Comparison of ENCODE assay signal across 8 cellular contexts in genomic region chr22:36253523-36254490, GRCh38. TPM values are rescaled to one million over a fixed set of nuclear protein-coding genes. Genes with fewer than 3 reads are reported as not detected.
DNase-seq lines count a peak whose midpoint lies in the region; ATAC-seq, FAIRE-seq and TF ChIP-seq lines count a peak whose summit lies in the region.

No MANE protein-coding gene starts in this region.

- peaks cover 39 to 74% (median 51%) of the 10 kb centered on the region in 4 donors for H3K4me1 Mint-ChIP-seq in CD4-positive, alpha-beta memory T cell

- no peak overlapping the region for H2AK5ac ChIP-seq in H1 (ENCODE audit: low read depth, low read length)

- no TSS peak for BruUV-seq in Panc1 (replicated peaks; lab: Mats Ljungman, UMichigan)

- no peak for TF ChIP-seq EP300 in H1 (IDR thresholded peaks at IDR 0.05; ENCODE audit: borderline replicate concordance in 1 of 2, low read depth in 2 of 2, low read length in 2 of 2)

- no peaks in the 10 kb centered on the region for H3K27me3 Mint-ChIP-seq in CD4-positive, alpha-beta memory T cell

- H3K4me2 ChIP-seq in H1 (ENCODE audit: insufficient read depth in 1 of 2, low read depth in 2 of 2, low read length in 2 of 2), result no peak overlapping the region

- POLR2A ChIA-PET in CD4-positive, alpha-beta memory T cell (lab: Charles Lee; ENCODE audit: partially characterized antibody), result interaction anchor here (1.0 to 3.2 kb wide), 5 partner anchors 12 to 95 kb away, joined by 3 to 44 read pairs (median 5); partner anchors contain the start of gene APOL2
- POLR2A ChIA-PET in Panc1 (lab: Charles Lee) (no interaction called here), H1 (lab: Charles Lee; ENCODE audit: partially characterized antibody) (interaction anchor here (0.8 to 1.2 kb wide), 2 partner anchors 14 to 59 kb away, joined by 3 to 4 read pairs; partner anchors contain the start of gene APOL2)

- no peak overlapping the region for H4K91ac ChIP-seq in H1 (replicated peaks; ENCODE audit: insufficient read length, low read length)

- no peak overlapping the region for H2BK120ac ChIP-seq in H1 (replicated peaks; ENCODE audit: low read depth, low read length)

- H3K4ac ChIP-seq in H1 (replicated peaks; ENCODE audit: insufficient read length, low read depth, low read length), result no peak overlapping the region

- peak overlapping the region; percentile 85 to 97 (median 95) for H3K27ac Mint-ChIP-seq in CD4-positive, alpha-beta memory T cell

- TF ChIP-seq RAD21 in H1 (IDR thresholded peaks at IDR 0.05 in 1 of 2, conservative IDR thresholded peaks at IDR 0.05 in 1 of 2; ENCODE audit: low read depth in 2 of 2, low read length in 2 of 2), result no peak

- WGBS in H1 (ENCODE audit: extremely low coverage in 1 of 2, insufficient coverage in 1 of 2, insufficient read length in 1 of 2, insufficient replicate concordance in 2 of 2, low coverage in 1 of 2, low lambda C conversion rate in 2 of 2, missing lambda C conversion rate in 1 of 2), 2 experiments, result 75% methylated on average over 6 of the region's 7 CpGs; no CpG with 5 or more reads in 1 of the 2 experiments

- no peak overlapping the region for H2AFZ ChIP-seq in H1 (ENCODE audit: low read length)

- H3K36me3 Mint-ChIP-seq in CD4-positive, alpha-beta memory T cell, result peaks cover 24 to 38% of the 10 kb centered on the region in 2 donors

- no peaks in the 10 kb centered on the region for H4K20me1 ChIP-seq in H1 (replicated peaks in 1 of 2; ENCODE audit: control insufficient read depth in 1 of 2, insufficient read depth in 2 of 2, low read length in 2 of 2)

- H3K4me3 Mint-ChIP-seq in CD4-positive, alpha-beta memory T cell, result peak overlapping the region; percentile 95 to 99 (median 97)

- H3K23ac ChIP-seq in H1 (ENCODE audit: insufficient read length), result no peak overlapping the region

- no peak overlapping the region for H2BK5ac ChIP-seq in H1 (ENCODE audit: low read depth, low read length)

- CTCF ChIA-PET in CD4-positive, alpha-beta memory T cell (lab: Charles Lee; ENCODE audit: partially characterized antibody), result interaction anchor here (0.7 to 3.7 kb wide), 8 partner anchors 11 to 233 kb away, joined by 3 to 47 read pairs (median 4); partner anchors contain the start of gene APOL2
- CTCF ChIA-PET in Panc1 (lab: Charles Lee), result no interaction called here
- CTCF ChIA-PET in H1 (lab: Charles Lee; ENCODE audit: partially characterized antibody), result interaction anchor here (0.6 to 3.9 kb wide), 7 partner anchors 8 to 217 kb away, joined by 3 to 30 read pairs (median 5); partner anchors contain the start of gene APOL2

- no peak overlapping the region for H3K14ac ChIP-seq in H1 (ENCODE audit: insufficient read length)

- no peaks in the 10 kb centered on the region for H3K27me3 ChIP-seq in CD4-positive, alpha-beta memory T cell (ENCODE audit: insufficient read depth, low read length)
- no peaks in the 10 kb centered on the region for H3K27me3 ChIP-seq in Panc1 (ENCODE audit: control insufficient read depth, insufficient read depth, low read length)
- no peaks in the 10 kb centered on the region; a peak in 1 of 7 replicates for H3K27me3 ChIP-seq in H1 (replicated peaks in 1 of 4; ENCODE audit: control insufficient read depth in 3 of 4, extremely low read depth in 1 of 4, insufficient read depth in 3 of 4, low read length in 3 of 4)

- intact Hi-C loops in CD4-positive, alpha-beta memory T cell (cut with micrococcal nuclease), result loop anchor here (1.0 kb wide), 1 partner anchor 15 kb away; the partner anchor contains the start of gene APOL2
- intact Hi-C loops in Panc1 (cut with micrococcal nuclease; ENCODE audit: unreplicated experiment), result no loop called here
- intact Hi-C loops in posterior vena cava (cut with DNase I), result no loop called here

- H3K56ac ChIP-seq in H1 (replicated peaks; ENCODE audit: insufficient read length, low read depth, low read length), result no peak overlapping the region

- H3K9ac ChIP-seq in H1 (replicated peaks in 1 of 4; ENCODE audit: extremely low read depth in 1 of 4, low read depth in 3 of 4, low read length in 3 of 4), result no peak overlapping the region; a peak in 1 of 7 replicates

- no peaks in the 10 kb centered on the region for H3K79me2 ChIP-seq in H1 (ENCODE audit: control insufficient read depth in 1 of 2, insufficient read depth in 2 of 2, low read length in 2 of 2)

- H3K4me1 ChIP-seq in CD4-positive, alpha-beta memory T cell (ENCODE audit: insufficient read depth, low read length), result peaks cover 46% of the 10 kb centered on the region
- H3K4me1 ChIP-seq in Panc1 (ENCODE audit: control insufficient read depth, insufficient read depth, low read length), result peaks cover 5% of the 10 kb centered on the region; the same call in 1 of the 2 replicates
- H3K4me1 ChIP-seq in H1 (replicated peaks in 1 of 4; ENCODE audit: control insufficient read depth in 3 of 4, insufficient read depth in 4 of 4, low read length in 3 of 4), result peaks cover 3 to 11% (median 5%) of the 10 kb centered on the region in 4 experiments; a peak in 6 of 7 replicates

- peak overlapping the region; percentile 73 for H3K27ac ChIP-seq in CD4-positive, alpha-beta memory T cell (ENCODE audit: low read depth, low read length)
- H3K27ac ChIP-seq in Panc1 (ENCODE audit: low read length) (peak overlapping the region; percentile 76), H1 (ENCODE audit: low read depth, low read length) (no peak overlapping the region)

- DNase-seq in CD4-positive, alpha-beta memory T cell, result no peak
- DNase-seq in Panc1 (ENCODE audit: low read depth, low spot score) (no peak), H1 (ENCODE audit: low read depth in 1 of 2, low spot score in 2 of 2) (no peak), posterior vena cava (ENCODE audit: low spot score) (peak; percentile 74), retina (no peak), Ammon's horn (ENCODE audit: low spot score) (no peak)

- no peak for TF ChIP-seq POLR2A in H1 (IDR thresholded peaks at IDR 0.05; ENCODE audit: control extremely low read depth in 1 of 2, low read depth in 2 of 2, low read length in 2 of 2)

- no peak overlapping the region; the same call in 1 of the 2 replicates for H2BK20ac ChIP-seq in H1 (ENCODE audit: low read length)

- no peak for TF ChIP-seq CTCF in Panc1 (IDR thresholded peaks at IDR 0.05)
- TF ChIP-seq CTCF in H1 (IDR thresholded peaks at IDR 0.05; ENCODE audit: control extremely low read depth in 1 of 3, insufficient read depth in 1 of 3, low read depth in 1 of 3, low read length in 3 of 3), result no peak

- ATAC-seq in Panc1 (peak; percentile 54), GM21423 (IDR thresholded peaks at IDR 0.05; ENCODE audit: unreplicated experiment) (no peak), GM19467 (IDR thresholded peaks at IDR 0.05; ENCODE audit: unreplicated experiment) (no peak)

- in situ Hi-C loops in Panc1 (cut with HindIII; ENCODE audit: low pct_unique_long_range_greater_than_20kb, low sequenced_read_pairs), result no loop called here

- H3K79me1 ChIP-seq in H1 (ENCODE audit: low read depth, low read length), result no peaks in the 10 kb centered on the region

- H2BK12ac ChIP-seq in H1 (ENCODE audit: low read depth, low read length), result no peak overlapping the region

- peak overlapping the region; percentile 36 to 56 for H3K4me3 ChIP-seq in CD4-positive, alpha-beta memory T cell (ENCODE audit: low read length in 2 of 2)
- H3K4me3 ChIP-seq in Panc1 (ENCODE audit: low read depth in 2 of 2, low read length in 2 of 2) (peak overlapping the region; percentile 33 to 66), H1 (ENCODE audit: extremely low read depth in 1 of 4, insufficient read depth in 2 of 4, low read depth in 3 of 4, low read length in 4 of 4) (no peak overlapping the region)

- H3K23me2 ChIP-seq in H1 (ENCODE audit: low read depth, low read length), result no peaks in the 10 kb centered on the region

- peak overlapping the region; percentile 46; the same call in 1 of the 2 replicates for H2BK15ac ChIP-seq in H1 (ENCODE audit: low read length)

- no peaks in the 10 kb centered on the region for H3K9me3 ChIP-seq in CD4-positive, alpha-beta memory T cell (ENCODE audit: control insufficient read depth in 1 of 2, low read length in 2 of 2)
- no peaks in the 10 kb centered on the region for H3K9me3 ChIP-seq in Panc1 (ENCODE audit: control insufficient read depth, insufficient read depth, low read depth, low read length)
- peaks cover 0 to 3% of the 10 kb centered on the region in 2 experiments; a peak in 1 of 4 replicates for H3K9me3 ChIP-seq in H1 (ENCODE audit: insufficient read depth in 2 of 2, low read depth in 1 of 2, low read length in 1 of 2)

- peaks cover 7% of the 10 kb centered on the region for H3K36me3 ChIP-seq in CD4-positive, alpha-beta memory T cell (ENCODE audit: insufficient read depth, low read length)
- H3K36me3 ChIP-seq in Panc1 (ENCODE audit: control insufficient read depth, insufficient read depth, low read length), result no peaks in the 10 kb centered on the region
- no peaks in the 10 kb centered on the region for H3K36me3 ChIP-seq in H1 (ENCODE audit: control insufficient read depth in 2 of 4, insufficient read depth in 4 of 4, low read length in 3 of 4)

- no peak overlapping the region for H3K18ac ChIP-seq in H1 (ENCODE audit: extremely low read depth, low read length)

- no peak overlapping the region for H4K5ac ChIP-seq in H1 (ENCODE audit: insufficient read length, low read depth, low read length)

- FAIRE-seq in H1 (lab: Jason Lieb, UNC), result no peak

- no peak overlapping the region for H4K8ac ChIP-seq in H1 (ENCODE audit: extremely low read depth, insufficient read depth, low read length)

- H3K9me3 Mint-ChIP-seq in CD4-positive, alpha-beta memory T cell, result peaks cover 0 to 3% (median 0%) of the 10 kb centered on the region in 8 donors

RNA-seq across cellular contexts. Expression of gene APOL1, which starts 0.9 kb away (rescaled TPM):
- total RNA-seq in CD4-positive, alpha-beta memory T cell, result 10 to 100 TPM; 27.5 to 31.2 TPM
- polyA plus RNA-seq in CD4-positive, alpha-beta memory T cell, result 10 to 100 TPM in 1 of 2 donors, 1 to 10 TPM in 1; 6.3 to 24.9 TPM
- total RNA-seq in Panc1 (2021; ENCODE audit: unreplicated experiment), result 16.0 TPM
- 11.9 TPM for polyA plus RNA-seq in Panc1 (2012; ENCODE audit: insufficient read length)
- not detected in 2 replicates for total RNA-seq in H1 (2021; fragmentation: NEBNext Ultra II Directional; extraction: Animal tissue kit (Norgen Biotek cat#: 25700))
- polyA plus RNA-seq in H1 (2011; rRNA removed), result not detected in 2 replicates
- polyA plus RNA-seq in H1 (2011; cell fraction: cytosol; rRNA removed), result 0.05 TPM
- polyA plus RNA-seq in H1 (2011; cell fraction: nucleus; rRNA removed), result not detected
- not detected in 4 replicates for polyA plus RNA-seq in H1 (2012, experiment 1 of 2)
- not detected for polyA plus RNA-seq in H1 (2012, experiment 2 of 2)
- polyA plus RNA-seq in H1 (2013, experiment 1 of 2), result not detected
- not detected for polyA plus RNA-seq in H1 (2013, experiment 2 of 2)
- not detected in 2 replicates for polyA minus RNA-seq in H1 (2011; rRNA and poly(A)+ RNA removed)
- not detected for polyA minus RNA-seq in H1 (2011; cell fraction: cytosol; rRNA and poly(A)+ RNA removed)
- polyA minus RNA-seq in H1 (2011; cell fraction: nucleus; rRNA and poly(A)+ RNA removed), result not detected
- total RNA-seq in posterior vena cava, result 10 to 100 TPM; 39.9 to 69.3 TPM

RNA-seq across cellular contexts. Expression of gene APOL2, which starts 14.5 kb away (rescaled TPM):
- 100 to 1,000 TPM in 1 of 2 experiments, 10 to 100 TPM in 1; 96.4 to 103 TPM for total RNA-seq in CD4-positive, alpha-beta memory T cell
- polyA plus RNA-seq in CD4-positive, alpha-beta memory T cell, result 10 to 100 TPM; 24.4 to 27.0 TPM
- 34.4 TPM for total RNA-seq in Panc1 (2021; ENCODE audit: unreplicated experiment)
- polyA plus RNA-seq in Panc1 (2012; ENCODE audit: insufficient read length), result 24.6 TPM
- 11.0 and 12.0 TPM in 2 replicates for total RNA-seq in H1 (2021; fragmentation: NEBNext Ultra II Directional; extraction: Animal tissue kit (Norgen Biotek cat#: 25700))
- polyA plus RNA-seq in H1 (2011; rRNA removed), result 7.8 and 8.1 TPM in 2 replicates
- polyA plus RNA-seq in H1 (2011; cell fraction: cytosol; rRNA removed), result 10.3 TPM
- polyA plus RNA-seq in H1 (2011; cell fraction: nucleus; rRNA removed), result 14.1 TPM
- 13.9 to 18.7 TPM (median 16.3 TPM) in 4 replicates for polyA plus RNA-seq in H1 (2012, experiment 1 of 2)
- 3.6 TPM for polyA plus RNA-seq in H1 (2012, experiment 2 of 2)
- 5.3 TPM for polyA plus RNA-seq in H1 (2013, experiment 1 of 2)
- 4.5 TPM for polyA plus RNA-seq in H1 (2013, experiment 2 of 2)
- 16.0 and 25.7 TPM in 2 replicates for polyA minus RNA-seq in H1 (2011; rRNA and poly(A)+ RNA removed)
- 7.4 TPM for polyA minus RNA-seq in H1 (2011; cell fraction: cytosol; rRNA and poly(A)+ RNA removed)
- polyA minus RNA-seq in H1 (2011; cell fraction: nucleus; rRNA and poly(A)+ RNA removed), result 8.8 TPM
- total RNA-seq in posterior vena cava, result 10 to 100 TPM; 50.5 to 54.4 TPM

RNA-seq across cellular contexts. Expression of gene APOL4, which starts 52.2 kb away (rescaled TPM):
- not detected for total RNA-seq in CD4-positive, alpha-beta memory T cell
- polyA plus RNA-seq in CD4-positive, alpha-beta memory T cell, result not detected
- total RNA-seq in Panc1 (2021; ENCODE audit: unreplicated experiment), result not detected
- not detected for polyA plus RNA-seq in Panc1 (2012; ENCODE audit: insufficient read length)
- not detected in 2 replicates for total RNA-seq in H1 (2021; fragmentation: NEBNext Ultra II Directional; extraction: Animal tissue kit (Norgen Biotek cat#: 25700))
- 0.02 TPM in 1 of 2 replicates, not detected in the other for polyA plus RNA-seq in H1 (2011; rRNA removed)
- not detected for polyA plus RNA-seq in H1 (2011; cell fraction: cytosol; rRNA removed)
- polyA plus RNA-seq in H1 (2011; cell fraction: nucleus; rRNA removed), result not detected
- polyA plus RNA-seq in H1 (2012, experiment 1 of 2), result not detected in 4 replicates
- 0.08 TPM for polyA plus RNA-seq in H1 (2012, experiment 2 of 2)
- polyA plus RNA-seq in H1 (2013, experiment 1 of 2), result not detected
- 0.02 TPM for polyA plus RNA-seq in H1 (2013, experiment 2 of 2)
- polyA minus RNA-seq in H1 (2011; rRNA and poly(A)+ RNA removed), result 0.66 TPM in 1 of 2 replicates, not detected in the other
- not detected for polyA minus RNA-seq in H1 (2011; cell fraction: cytosol; rRNA and poly(A)+ RNA removed)
- not detected for polyA minus RNA-seq in H1 (2011; cell fraction: nucleus; rRNA and poly(A)+ RNA removed)
- 1 to 10 TPM; 7.5 to 9.5 TPM for total RNA-seq in posterior vena cava

Comparison
In these comparisons a context has a peak if more than half of its experiments do, and no peak if none do; other contexts are left out.
1. H3K4me3 ChIP-seq: peak in CD4-positive, alpha-beta memory T cell (2 of 2) and Panc1 (2 of 2); none in H1 (0 of 4).
2. RNA of gene APOL1, which starts 0.9 kb away (total RNA-seq): 39.9 to 69.3 TPM in posterior vena cava, 27.5 to 31.2 TPM in CD4-positive, alpha-beta memory T cell and 16.0 TPM in Panc1 (single experiment); not detected in H1; every median in the first group is over 10 times any median in the second.